Comparison of ENCODE assay signal across 8 cellular contexts in genomic region chr13:19781526-19781925, GRCh38. TPM values are rescaled to one million over a fixed set of nuclear protein-coding genes. Genes with fewer than 3 reads are reported as not detected.
DNase-seq lines count a peak whose midpoint lies in the region; TF ChIP-seq lines count a peak whose summit lies in the region.

No MANE protein-coding gene starts in this region.

- H2BK5ac ChIP-seq in mesenchymal stem cell (ENCODE audit: low read depth, low read length, poor library complexity, severe bottlenecking): no peak overlapping the region

- H4K91ac ChIP-seq in mesenchymal stem cell (ENCODE audit: low read length): no peak overlapping the region

- H3K27ac ChIP-seq in 22Rv1 (peak overlapping the region; percentile 96), mesenchymal stem cell (ENCODE audit: low read length, poor library complexity, severe bottlenecking) (peak overlapping the region; percentile 96), vagina (peak overlapping the region; percentile 91)

- H3K14ac ChIP-seq in mesenchymal stem cell (ENCODE audit: low read length in 2 of 2): no peak overlapping the region

- peak overlapping the region; percentile 95 to 99 (median 98) for H3K4me3 Mint-ChIP-seq in brain

- WGBS in mesenchymal stem cell: 21% methylated on average over 4 of the region's 9 CpGs

- H2BK15ac ChIP-seq in mesenchymal stem cell (ENCODE audit: low read depth, poor library complexity, severe bottlenecking): no peak overlapping the region

- peaks cover 3% of the 10 kb centered on the region for H3K27me3 Mint-ChIP-seq in brain

- peaks cover 5% of the 10 kb centered on the region for H3K4me1 Mint-ChIP-seq in brain

- no peaks in the 10 kb centered on the region for H3K79me1 ChIP-seq in mesenchymal stem cell (replicated peaks; ENCODE audit: low read length, poor library complexity, severe bottlenecking)

- no peak overlapping the region for H2BK120ac ChIP-seq in mesenchymal stem cell (ENCODE audit: low read depth, low read length)

- TF ChIP-seq CTCF in 22Rv1 (IDR thresholded peaks at IDR 0.05) (no peak), brain (conservative IDR thresholded peaks at IDR 0.05) (no peak), vagina (IDR thresholded peaks at IDR 0.05) (no peak)

- no peak overlapping the region for H2AFZ ChIP-seq in mesenchymal stem cell (ENCODE audit: low read depth, low read length)

- H3K27me3 ChIP-seq in mesenchymal stem cell (ENCODE audit: control insufficient read depth in 1 of 2, insufficient read depth in 1 of 2, low read length in 2 of 2): no peaks in the 10 kb centered on the region
- no peaks in the 10 kb centered on the region for H3K27me3 ChIP-seq in vagina

- peak overlapping the region; percentile 35 for H2AK5ac ChIP-seq in mesenchymal stem cell (ENCODE audit: low read length, severe bottlenecking)

- H3K36me3 ChIP-seq in mesenchymal stem cell (ENCODE audit: control insufficient read depth in 1 of 2, insufficient read depth in 2 of 2, low read depth in 1 of 2, low read length in 2 of 2) (peaks cover 0 to 13% of the 10 kb centered on the region in 2 experiments), vagina (no peaks in the 10 kb centered on the region)

- H3K18ac ChIP-seq in mesenchymal stem cell (ENCODE audit: low read depth in 1 of 2, low read length in 2 of 2): peak overlapping the region in 1 of 2 experiments; percentile 50

- H2BK12ac ChIP-seq in mesenchymal stem cell (ENCODE audit: low read length in 2 of 2): no peak overlapping the region

- H3K9ac ChIP-seq in mesenchymal stem cell (ENCODE audit: low read length): peak overlapping the region; percentile 95

- peaks cover 3% of the 10 kb centered on the region for H3K4me1 ChIP-seq in mesenchymal stem cell (ENCODE audit: control insufficient read depth, insufficient read depth, low read depth, low read length)
- H3K4me1 ChIP-seq in vagina: peaks cover 14% of the 10 kb centered on the region

- peaks cover 8 to 30% (median 12%) of the 10 kb centered on the region in 5 experiments for H3K9me3 Mint-ChIP-seq in brain

- H3K23ac ChIP-seq in mesenchymal stem cell (ENCODE audit: low read length in 2 of 2): no peak overlapping the region

- H3K4me3 ChIP-seq in mesenchymal stem cell (ENCODE audit: insufficient read depth in 1 of 2, low read depth in 1 of 2, low read length in 2 of 2) (peak overlapping the region; percentile 93 to 99), vagina (peak overlapping the region; percentile 90 to 98)

- intact Hi-C loops in vagina (cut with DNase I): loop anchor here (5.0 kb wide), 1 partner anchor 81 kb away; the partner anchor contains the start of gene ZMYM5

- TF ChIP-seq POLR2A in vagina (IDR thresholded peaks at IDR 0.05): no peak

- H3K4me2 ChIP-seq in mesenchymal stem cell (ENCODE audit: low read length, poor library complexity, severe bottlenecking): peak overlapping the region; percentile 63

- H3K9me3 ChIP-seq in mesenchymal stem cell (ENCODE audit: control insufficient read depth, low read length) (no peaks in the 10 kb centered on the region), vagina (no peaks in the 10 kb centered on the region)

- no peak overlapping the region for H3K4ac ChIP-seq in mesenchymal stem cell (ENCODE audit: low read depth in 1 of 2, low read length in 2 of 2)

- DNase-seq in HT-29 (ENCODE audit: low spot score): peak; percentile 52
- peak; percentile 9 for DNase-seq in mesenchymal stem cell
- DNase-seq in vagina (ENCODE audit: extremely low spot score in 2 of 2): no peak
- no peak for DNase-seq in NCI-H1930 (lab: John Stamatoyannopoulos, UW)
- no peak for DNase-seq in NOMO-1 treated with dmso at 0.1 percent for 144 hours (lab: John Stamatoyannopoulos, UW; ENCODE audit: unreplicated experiment)
- no peak for DNase-seq in NCI-H446 treated with DMSO at 0.1 percent for 48 hours (lab: John Stamatoyannopoulos, UW)

- peak overlapping the region; percentile 99 to 100 (median 100) for H3K27ac Mint-ChIP-seq in brain

- no peak overlapping the region for H4K8ac ChIP-seq in mesenchymal stem cell (ENCODE audit: low read length)

- peaks cover 49% of the 10 kb centered on the region for H3K36me3 Mint-ChIP-seq in brain

RNA-seq across cellular contexts. Expression of gene PSPC1, which starts 1.2 kb away (rescaled TPM):
- total RNA-seq in HT-29 (2014; rRNA removed; shearing (Covaris generic)): 105 and 107 TPM in 2 replicates
- polyA plus RNA-seq in brain (ENCODE audit: insufficient read depth, low read depth, low replicate concordance): 25.4 TPM
- polyA plus RNA-seq in mesenchymal stem cell (2013, experiment 1 of 2): 42.2 TPM
- 42.5 TPM for polyA plus RNA-seq in mesenchymal stem cell (2013, experiment 2 of 2)
- total RNA-seq in vagina: 68.0 TPM

Comparison
In these comparisons a context has a peak if more than half of its experiments do, and no peak if none do; other contexts are left out.
1. DNase-seq: peak in HT-29 (single experiment) and mesenchymal stem cell (single experiment); none in vagina (0 of 2), NCI-H1930 (0 of 2), NOMO-1 treated with dmso at 0.1 percent for 144 hours (single experiment) and NCI-H446 treated with DMSO at 0.1 percent for 48 hours (single experiment).
2. Peak in every context shown above with its lines, with median percentiles within 50 percentile points of each other: H3K27ac ChIP-seq.